In genomic region chr21:17455451-17455850, GRCh38 we compare ENCODE assay signal across 19 cellular contexts. TPM values are rescaled to one million over a fixed set of nuclear protein-coding genes. Genes with fewer than 3 reads are reported as not detected.
DNase-seq lines count a peak whose midpoint lies in the region; ATAC-seq and TF ChIP-seq lines count a peak whose summit lies in the region.
"Had no signal": no experiment of that assay in that cellular context is flagged by ENCODE, and none has a peak within 500 bp of the region (broad histone marks: within the 10 kb centered on the region; RNA-seq: fewer than 3 reads in every experiment).

No MANE protein-coding gene starts in this region.

- intact Hi-C loops in Caco-2 (cut with micrococcal nuclease; ENCODE audit: unreplicated experiment), result no loop called here
- intact Hi-C loops in left lung (cut with DNase I), result no loop called here
- intact Hi-C loops in left cardiac atrium (cut with DNase I), result no loop called here

- CTCF ChIA-PET in Caco-2 (lab: Charles Lee) (no interaction called here), WTC11 (lab: Charles Lee) (interaction anchor here (1.0 kb wide), 1 partner anchor 130 kb away, joined by 3 read pairs; no protein-coding TSS in a partner anchor)

- H3K27me3 ChIP-seq in Caco-2 (replicated peaks; ENCODE audit: control insufficient read depth, insufficient read depth, low read length) (no peaks in the 10 kb centered on the region), HUES6 (ENCODE audit: control insufficient read depth, insufficient read depth, low read length) (no peaks in the 10 kb centered on the region), left lung (peaks cover 0 to 4% of the 10 kb centered on the region in 2 donors)
- H3K27me3 ChIP-seq: adrenal gland, heart left ventricle, SJCRH30 had no signal

- H3K4me3 ChIP-seq in Caco-2 (ENCODE audit: low read depth, low read length), result no peak overlapping the region; the same call in 1 of the 2 replicates
- peak overlapping the region; percentile 50 for H3K4me3 ChIP-seq in HUES6 (ENCODE audit: low read depth, low read length)
- no peak overlapping the region for H3K4me3 ChIP-seq in left lung
- H3K4me3 ChIP-seq: adrenal gland, heart left ventricle had no signal

- TF ChIP-seq CTCF in Caco-2 (IDR thresholded peaks at IDR 0.05; ENCODE audit: insufficient read depth in 1 of 2, low read depth in 1 of 2, low read length in 1 of 2, severe bottlenecking in 1 of 2, unreplicated experiment in 1 of 2), result no peak
- TF ChIP-seq CTCF in WTC11 (IDR thresholded peaks at IDR 0.05), result no peak
- no peak for TF ChIP-seq CTCF in left lung (IDR thresholded peaks at IDR 0.05)

- ATAC-seq in WTC11, result no peak
- ATAC-seq in left lung, result peak; percentile 20
- ATAC-seq in HG03457 (IDR thresholded peaks at IDR 0.05; ENCODE audit: unreplicated experiment), result no peak
- no peak for ATAC-seq in left cardiac atrium
- ATAC-seq in activated naive CD8-positive, alpha-beta T cell treated with anti-CD3 and anti-CD28 coated beads, Interleukin-2, amount 50 U/mL, for 24 hours, result no peak
- ATAC-seq: stimulated activated memory B cell treated with anti-CD40 and anti-IgM and Interleukin-4, amounts not matched to agents 10 μg/mL and 1 μg/mL and 100 μg/mL, for 72 hours had no signal

- peaks cover 3% of the 10 kb centered on the region for H3K27me3 Mint-ChIP-seq in Caco-2 (ENCODE audit: insufficient read depth, unreplicated experiment)
- H3K27me3 Mint-ChIP-seq in WTC11 (ENCODE audit: low read depth), result peaks cover 2% of the 10 kb centered on the region; the same call in 1 of the 2 replicates
- peaks cover 13% of the 10 kb centered on the region for H3K27me3 Mint-ChIP-seq in activated naive CD8-positive, alpha-beta T cell treated with anti-CD3 and anti-CD28 coated beads, Interleukin-2, amount 50 U/mL, for 24 hours
- H3K27me3 Mint-ChIP-seq: activated B cell treated with CpG ODN at 0.5 μM for 24 hours had no signal

- H3K36me3 Mint-ChIP-seq in Caco-2 (ENCODE audit: insufficient read depth, unreplicated experiment), result peaks cover 10% of the 10 kb centered on the region
- no peaks in the 10 kb centered on the region for H3K36me3 Mint-ChIP-seq in WTC11
- peaks cover 2% of the 10 kb centered on the region for H3K36me3 Mint-ChIP-seq in activated naive CD8-positive, alpha-beta T cell treated with anti-CD3 and anti-CD28 coated beads, Interleukin-2, amount 50 U/mL, for 24 hours (ENCODE audit: low read depth)
- H3K36me3 Mint-ChIP-seq: naive thymus-derived CD8-positive, alpha-beta T cell; stimulated activated memory B cell treated with anti-CD40 and anti-IgM and Interleukin-4, amounts not matched to agents 10 μg/mL and 1 μg/mL and 100 μg/mL, for 72 hours had no signal

- peak overlapping the region; percentile 64 for H3K4me3 Mint-ChIP-seq in Caco-2 (ENCODE audit: unreplicated experiment)
- peak overlapping the region; percentile 85 for H3K4me3 Mint-ChIP-seq in WTC11
- no peak overlapping the region for H3K4me3 Mint-ChIP-seq in activated naive CD8-positive, alpha-beta T cell treated with anti-CD3 and anti-CD28 coated beads, Interleukin-2, amount 50 U/mL, for 24 hours
- H3K4me3 Mint-ChIP-seq: activated B cell treated with CpG ODN at 0.5 μM for 24 hours; activated CD4-positive, alpha-beta memory T cell treated with anti-CD3 and anti-CD28 coated beads, Interleukin-2, amount 10 ng/mL, durations not matched to agents 7 days and 5 days; stimulated activated memory B cell treated with anti-CD40 and anti-IgM and Interleukin-4, amounts not matched to agents 10 μg/mL and 1 μg/mL and 100 μg/mL, for 72 hours had no signal

- H3K4me1 ChIP-seq in Caco-2 (no peaks in the 10 kb centered on the region), HUES6 (ENCODE audit: control insufficient read depth, insufficient read depth, low read length) (no peaks in the 10 kb centered on the region), left lung (peaks cover 0 to 7% of the 10 kb centered on the region in 2 donors)
- H3K4me1 ChIP-seq: SJCRH30 had no signal

- H3K27ac ChIP-seq in HUES6 (ENCODE audit: low read depth, low read length) (no peak overlapping the region), left lung (no peak overlapping the region)
- H3K27ac ChIP-seq: adrenal gland, heart left ventricle, SJCRH30 had no signal

- BruUV-seq in Caco-2 (replicated peaks; lab: Mats Ljungman, UMichigan), result no TSS peak

- H3K4me1 Mint-ChIP-seq in Caco-2 (ENCODE audit: low read depth, unreplicated experiment) (peaks cover 6% of the 10 kb centered on the region), WTC11 (peaks cover 13% of the 10 kb centered on the region)
- peaks cover 7% of the 10 kb centered on the region for H3K4me1 Mint-ChIP-seq in activated naive CD8-positive, alpha-beta T cell treated with anti-CD3 and anti-CD28 coated beads, Interleukin-2, amount 50 U/mL, for 24 hours
- H3K4me1 Mint-ChIP-seq: activated B cell treated with CpG ODN at 0.5 μM for 24 hours had no signal

- H3K9ac ChIP-seq in HUES6 (ENCODE audit: low read length), result no peak overlapping the region

- POLR2A ChIA-PET in Caco-2 (lab: Charles Lee) (no interaction called here), WTC11 (lab: Charles Lee) (no interaction called here)

- H3K9me3 ChIP-seq in Caco-2 (0 out of 2 replicates have a peak, but pooled peaks cover 3% of the 10 kb centered on the region), HUES6 (ENCODE audit: control insufficient read depth, insufficient read depth, low read depth, low read length) (no peaks in the 10 kb centered on the region), left lung (no peaks in the 10 kb centered on the region)
- H3K9me3 ChIP-seq: adrenal gland, heart left ventricle, SJCRH30 had no signal

- DNase-seq in Caco-2 (no peak), WTC11 (ENCODE audit: low spot score) (no peak), left lung (no peak), left cardiac atrium (no peak), DMS79 (lab: John Stamatoyannopoulos, UW) (no peak)
- no peak for DNase-seq in activated naive CD8-positive, alpha-beta T cell treated with anti-CD3 and anti-CD28 coated beads, Interleukin-2, amount 50 U/mL, for 24 hours
- DNase-seq: activated B cell treated with CpG ODN at 0.5 μM for 24 hours; activated CD4-positive, alpha-beta memory T cell treated with anti-CD3 and anti-CD28 coated beads, Interleukin-2, amount 10 ng/mL, durations not matched to agents 7 days and 5 days; activated gamma-delta T cell treated with Interleukin-2 at 50 U/mL for 16 hours; DMS153; GOT3; heart left ventricle; NCI-H1105 treated with DMSO at 0.1 percent for 48 hours had no signal

- H3K9me3 Mint-ChIP-seq in Caco-2 (ENCODE audit: unreplicated experiment), result no peaks in the 10 kb centered on the region
- H3K9me3 Mint-ChIP-seq in WTC11, result no peaks in the 10 kb centered on the region
- H3K9me3 Mint-ChIP-seq in activated naive CD8-positive, alpha-beta T cell treated with anti-CD3 and anti-CD28 coated beads, Interleukin-2, amount 50 U/mL, for 24 hours, result no peaks in the 10 kb centered on the region
- H3K9me3 Mint-ChIP-seq: activated B cell treated with CpG ODN at 0.5 μM for 24 hours; activated CD4-positive, alpha-beta memory T cell treated with anti-CD3 and anti-CD28 coated beads, Interleukin-2, amount 10 ng/mL, durations not matched to agents 7 days and 5 days; naive thymus-derived CD8-positive, alpha-beta T cell had no signal

- H3K36me3 ChIP-seq in Caco-2 (ENCODE audit: control insufficient read depth, insufficient read depth, low read length) (no peaks in the 10 kb centered on the region), HUES6 (ENCODE audit: control insufficient read depth, insufficient read depth, low read length) (no peaks in the 10 kb centered on the region), left lung (no peaks in the 10 kb centered on the region)
- H3K36me3 ChIP-seq: adrenal gland, heart left ventricle, SJCRH30 had no signal

- no peak overlapping the region for H3K27ac Mint-ChIP-seq in Caco-2 (ENCODE audit: unreplicated experiment)
- no peak overlapping the region for H3K27ac Mint-ChIP-seq in WTC11
- no peak overlapping the region for H3K27ac Mint-ChIP-seq in activated naive CD8-positive, alpha-beta T cell treated with anti-CD3 and anti-CD28 coated beads, Interleukin-2, amount 50 U/mL, for 24 hours
- H3K27ac Mint-ChIP-seq: activated B cell treated with CpG ODN at 0.5 μM for 24 hours; activated CD4-positive, alpha-beta memory T cell treated with anti-CD3 and anti-CD28 coated beads, Interleukin-2, amount 10 ng/mL, durations not matched to agents 7 days and 5 days; stimulated activated memory B cell treated with anti-CD40 and anti-IgM and Interleukin-4, amounts not matched to agents 10 μg/mL and 1 μg/mL and 100 μg/mL, for 72 hours had no signal

TF ChIP-seq in WTC11, 78 proteins besides CTCF, POLR2A, EP300 and RAD21 (continues in another document):
- no peak for TF ChIP-seq ELF4 (CRISPR knock-in tag; IDR thresholded peaks at IDR 0.05; ENCODE audit: low read depth)
- no peak for TF ChIP-seq ATF2 (CRISPR knock-in tag; IDR thresholded peaks at IDR 0.05; ENCODE audit: borderline replicate concordance, low read depth)
- no peak for TF ChIP-seq PREB (CRISPR knock-in tag; IDR thresholded peaks at IDR 0.05; ENCODE audit: borderline replicate concordance)

RNA-seq across cellular contexts. Expression of gene CXADR, which starts 57.4 kb away (rescaled TPM):
- total RNA-seq in Caco-2 (2022) (98.6 and 102 TPM in 2 replicates), WTC11 (2021) (119 to 125 TPM (median 119 TPM) in 3 replicates), left lung (10 to 100 TPM; 22.4 to 25.1 TPM), left cardiac atrium (10 to 100 TPM in 1 of 2 donors, 1 to 10 TPM in 1; 9.8 to 14.5 TPM)
- total RNA-seq: activated B cell treated with CpG ODN at 0.5 μM for 24 hours had no signal
